12 cellular contexts compared by ENCODE assay signal in genomic region chr21:46191257-46191685, GRCh38. TPM values are rescaled to one million over a fixed set of nuclear protein-coding genes. Genes with fewer than 3 reads are reported as not detected.
A peak's percentile ranks its signal among the peaks of the same experiment; 100 is the strongest.
DNase-seq lines count a peak whose midpoint lies in the region; ATAC-seq and TF ChIP-seq lines count a peak whose summit lies in the region.
"Had no signal": no experiment of that assay in that cellular context is flagged by ENCODE, and none has a peak within 500 bp of the region (broad histone marks: within the 10 kb centered on the region; RNA-seq: fewer than 3 reads in every experiment).

No MANE protein-coding gene starts in this region.

- peak overlapping the region in 42 of 59 donors; percentile 0 to 98 (median 88) for H3K27ac ChIP-seq in dorsolateral prefrontal cortex
- peak overlapping the region; percentile 41 for H3K27ac ChIP-seq in mesodermal cell (ENCODE audit: low read depth, low read length, severe bottlenecking)
- H3K27ac ChIP-seq in CD4-positive, alpha-beta T cell (ENCODE audit: low read depth, low read length): no peak overlapping the region

- peak; percentile 88 for DNase-seq in AG08396 (ENCODE audit: low spot score)
- peak; percentile 42 for DNase-seq in NCI-H226
- peak in 6 of 10 donors; percentile 10 to 47 (median 28) for DNase-seq in dorsolateral prefrontal cortex
- DNase-seq in CD4-positive, alpha-beta T cell: no peak
- DNase-seq in NCI-H69 (lab: John Stamatoyannopoulos, UW): no peak
- DNase-seq: NCI-H345; stimulated activated CD4-positive, alpha-beta T cell treated with anti-CD3 and anti-CD28 coated beads, Interleukin-2, amount 100 ng/mL, for 48 hours had no signal

- H3K4me3 ChIP-seq in dorsolateral prefrontal cortex: no peak overlapping the region
- no peak overlapping the region for H3K4me3 ChIP-seq in mesodermal cell (ENCODE audit: extremely low read depth, insufficient read depth, low read length, poor library complexity, severe bottlenecking)

- peaks cover 77% of the 10 kb centered on the region for H3K36me3 ChIP-seq in mesodermal cell (ENCODE audit: control insufficient read depth, insufficient read depth, low read length)

- WGBS in mesodermal cell (ENCODE audit: insufficient coverage in 2 of 2), 2 experiments: 90 to 100% methylated on average over 1 to 2 of the region's 4 CpGs

- POLR2A ChIA-PET in CD4-positive, alpha-beta T cell (lab: Charles Lee): no interaction called here

- no peaks in the 10 kb centered on the region for H3K27me3 ChIP-seq in dorsolateral prefrontal cortex
- no peaks in the 10 kb centered on the region for H3K27me3 ChIP-seq in CD4-positive, alpha-beta T cell (ENCODE audit: control insufficient read depth, insufficient read depth, low read length)

- intact Hi-C loops in dorsolateral prefrontal cortex (cut with DNase I): no loop called here
- intact Hi-C loops in CD4-positive, alpha-beta T cell (cut with DNase I, micrococcal nuclease): no loop called here

- no peak overlapping the region for H3K27ac Mint-ChIP-seq in CD4-positive, alpha-beta T cell
- H3K27ac Mint-ChIP-seq: activated naive CD8-positive, alpha-beta T cell; CD8-positive, alpha-beta T cell had no signal

- H3K36me3 Mint-ChIP-seq in CD4-positive, alpha-beta T cell (ENCODE audit: low read depth): peaks cover 24% of the 10 kb centered on the region

- no peak for TF ChIP-seq CTCF in dorsolateral prefrontal cortex (IDR thresholded peaks at IDR 0.05 in 54 of 56, conservative IDR thresholded peaks at IDR 0.05 in 2 of 56; ENCODE audit: low read depth in 1 of 56, partially characterized antibody in 56 of 56)
- TF ChIP-seq CTCF in CD4-positive, alpha-beta T cell (IDR thresholded peaks at IDR 0.05): no peak

- CTCF ChIA-PET in CD4-positive, alpha-beta T cell (lab: Charles Lee): no interaction called here

- no peak overlapping the region for H3K4me3 Mint-ChIP-seq in CD4-positive, alpha-beta T cell
- H3K4me3 Mint-ChIP-seq: activated naive CD8-positive, alpha-beta T cell; CD8-positive, alpha-beta T cell had no signal

- peaks cover 42% of the 10 kb centered on the region for H3K4me1 ChIP-seq in mesodermal cell (ENCODE audit: control insufficient read depth, insufficient read depth, low read length, poor library complexity, severe bottlenecking)

- ATAC-seq in GM18502 (IDR thresholded peaks at IDR 0.05; ENCODE audit: poor library complexity, unreplicated experiment) (no peak), GM19035 (IDR thresholded peaks at IDR 0.05; ENCODE audit: unreplicated experiment) (no peak)
- no peak for ATAC-seq in CD4-positive, alpha-beta T cell (ENCODE audit: poor library complexity)
- ATAC-seq: CD8-positive, alpha-beta T cell had no signal

- H3K27me3 Mint-ChIP-seq in CD4-positive, alpha-beta T cell: no peaks in the 10 kb centered on the region
- H3K27me3 Mint-ChIP-seq: activated naive CD8-positive, alpha-beta T cell had no signal

- no peaks in the 10 kb centered on the region for H3K9me3 ChIP-seq in mesodermal cell (ENCODE audit: control insufficient read depth, low read length)
- no peaks in the 10 kb centered on the region for H3K9me3 ChIP-seq in CD4-positive, alpha-beta T cell (ENCODE audit: control insufficient read depth, low read length)

- no peaks in the 10 kb centered on the region for H3K9me3 Mint-ChIP-seq in CD4-positive, alpha-beta T cell
- H3K9me3 Mint-ChIP-seq: CD8-positive, alpha-beta T cell had no signal

- no peaks in the 10 kb centered on the region for H3K4me1 Mint-ChIP-seq in CD4-positive, alpha-beta T cell (ENCODE audit: low read depth)

RNA-seq across cellular contexts. Expression of gene SPATC1L, which starts 7.0 kb away (rescaled TPM):
- total RNA-seq in dorsolateral prefrontal cortex: 10 to 100 TPM in 116 of 120 experiments, 1 to 10 TPM in 4; 4.3 to 38.8 (median 21.8) TPM
- polyA plus RNA-seq in mesodermal cell (2013, experiment 1 of 2): 39.8 TPM
- 31.9 TPM for polyA plus RNA-seq in mesodermal cell (2013, experiment 2 of 2)
- total RNA-seq in CD4-positive, alpha-beta T cell: 1 to 10 TPM; 2.8 to 3.0 TPM

RNA-seq across cellular contexts. Expression of gene FTCD, which starts 35.9 kb away (rescaled TPM):
- total RNA-seq in dorsolateral prefrontal cortex: 10 to 100 TPM in 104 of 120 experiments, 1 to 10 TPM in 16; 4.0 to 48.0 (median 20.5) TPM
- polyA plus RNA-seq in mesodermal cell (2013, experiment 1 of 2): 2.3 TPM
- 1.3 TPM for polyA plus RNA-seq in mesodermal cell (2013, experiment 2 of 2)
- total RNA-seq in CD4-positive, alpha-beta T cell: under 1 TPM; 0.17 to 0.44 TPM

RNA-seq across cellular contexts. Expression of gene LSS, which starts 37.3 kb away (rescaled TPM):
- 100 to 1,000 TPM in 93 of 120 experiments, 10 to 100 TPM in 27; 61.5 to 278 (median 121) TPM for total RNA-seq in dorsolateral prefrontal cortex
- polyA plus RNA-seq in mesodermal cell (2013, experiment 1 of 2): 96.0 TPM
- polyA plus RNA-seq in mesodermal cell (2013, experiment 2 of 2): 87.3 TPM
- total RNA-seq in CD4-positive, alpha-beta T cell: 10 to 100 TPM; 30.4 TPM

Comparison
In these comparisons a context has a peak if more than half of its experiments do, and no peak if none do; other contexts are left out.
1. DNase-seq: peak in AG08396 (single experiment), NCI-H226 (single experiment) and dorsolateral prefrontal cortex (6 of 10); none in CD4-positive, alpha-beta T cell (0 of 10) and NCI-H69 (single experiment).